In genomic region chr17:7572338-7572587, GRCh38 we compare ENCODE assay signal across 1 cellular context.
TF ChIP-seq lines count a peak whose summit lies in the region.

No MANE protein-coding gene starts in this region.

TF ChIP-seq in HepG2, 621 proteins besides CTCF, POLR2A, EP300 and RAD21 (continued from another document and continues in another):
- TF ChIP-seq, protein P1, sequence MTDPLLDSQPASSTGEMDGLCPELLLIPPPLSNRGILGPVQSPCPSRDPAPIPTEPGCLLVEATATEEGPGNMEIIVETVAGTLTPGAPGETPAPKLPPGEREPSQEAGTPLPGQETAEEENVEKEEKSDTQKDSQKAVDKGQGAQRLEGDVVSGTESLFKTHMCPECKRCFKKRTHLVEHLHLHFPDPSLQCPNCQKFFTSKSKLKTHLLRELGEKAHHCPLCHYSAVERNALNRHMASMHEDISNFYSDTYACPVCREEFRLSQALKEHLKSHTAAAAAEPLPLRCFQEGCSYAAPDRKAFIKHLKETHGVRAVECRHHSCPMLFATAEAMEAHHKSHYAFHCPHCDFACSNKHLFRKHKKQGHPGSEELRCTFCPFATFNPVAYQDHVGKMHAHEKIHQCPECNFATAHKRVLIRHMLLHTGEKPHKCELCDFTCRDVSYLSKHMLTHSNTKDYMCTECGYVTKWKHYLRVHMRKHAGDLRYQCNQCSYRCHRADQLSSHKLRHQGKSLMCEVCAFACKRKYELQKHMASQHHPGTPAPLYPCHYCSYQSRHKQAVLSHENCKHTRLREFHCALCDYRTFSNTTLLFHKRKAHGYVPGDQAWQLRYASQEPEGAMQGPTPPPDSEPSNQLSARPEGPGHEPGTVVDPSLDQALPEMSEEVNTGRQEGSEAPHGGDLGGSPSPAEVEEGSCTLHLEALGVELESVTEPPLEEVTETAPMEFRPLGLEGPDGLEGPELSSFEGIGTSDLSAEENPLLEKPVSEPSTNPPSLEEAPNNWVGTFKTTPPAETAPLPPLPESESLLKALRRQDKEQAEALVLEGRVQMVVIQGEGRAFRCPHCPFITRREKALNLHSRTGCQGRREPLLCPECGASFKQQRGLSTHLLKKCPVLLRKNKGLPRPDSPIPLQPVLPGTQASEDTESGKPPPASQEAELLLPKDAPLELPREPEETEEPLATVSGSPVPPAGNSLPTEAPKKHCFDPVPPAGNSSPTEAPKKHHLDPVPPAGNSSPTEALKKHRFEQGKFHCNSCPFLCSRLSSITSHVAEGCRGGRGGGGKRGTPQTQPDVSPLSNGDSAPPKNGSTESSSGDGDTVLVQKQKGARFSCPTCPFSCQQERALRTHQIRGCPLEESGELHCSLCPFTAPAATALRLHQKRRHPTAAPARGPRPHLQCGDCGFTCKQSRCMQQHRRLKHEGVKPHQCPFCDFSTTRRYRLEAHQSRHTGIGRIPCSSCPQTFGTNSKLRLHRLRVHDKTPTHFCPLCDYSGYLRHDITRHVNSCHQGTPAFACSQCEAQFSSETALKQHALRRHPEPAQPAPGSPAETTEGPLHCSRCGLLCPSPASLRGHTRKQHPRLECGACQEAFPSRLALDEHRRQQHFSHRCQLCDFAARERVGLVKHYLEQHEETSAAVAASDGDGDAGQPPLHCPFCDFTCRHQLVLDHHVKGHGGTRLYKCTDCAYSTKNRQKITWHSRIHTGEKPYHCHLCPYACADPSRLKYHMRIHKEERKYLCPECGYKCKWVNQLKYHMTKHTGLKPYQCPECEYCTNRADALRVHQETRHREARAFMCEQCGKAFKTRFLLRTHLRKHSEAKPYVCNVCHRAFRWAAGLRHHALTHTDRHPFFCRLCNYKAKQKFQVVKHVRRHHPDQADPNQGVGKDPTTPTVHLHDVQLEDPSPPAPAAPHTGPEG (CRISPR knock-in tag; IDR thresholded peaks at IDR 0.05): peak; percentile 20; the same call in 1 of the 2 replicates
- TF ChIP-seq TMF1 (CRISPR knock-in tag; IDR thresholded peaks at IDR 0.05; ENCODE audit: low read depth) (peak; percentile 40; the same call in 1 of the 2 replicates), HNRNPK (IDR thresholded peaks at IDR 0.05; ENCODE audit: low read depth, low read length, poor library complexity, severe bottlenecking) (no peak), NR2F2 (IDR thresholded peaks at IDR 0.05; ENCODE audit: borderline replicate concordance, low read depth) (no peak), YY1 (IDR thresholded peaks at IDR 0.05; ENCODE audit: insufficient read depth, insufficient replicate concordance, low read depth, low read length) (no peak), DNMT3B (CRISPR knock-in tag; conservative IDR thresholded peaks at IDR 0.05) (peak; percentile 88), KLF11 (CRISPR knock-in tag; IDR thresholded peaks at IDR 0.05) (peak; percentile 95), POGK (CRISPR knock-in tag; conservative IDR thresholded peaks at IDR 0.05) (no peak), ZBTB33 (CRISPR knock-in tag; IDR thresholded peaks at IDR 0.05) (no peak), ZNF777 (CRISPR knock-in tag; IDR thresholded peaks at IDR 0.05) (0 out of 2 replicates have a peak, but pooled peaks have one; percentile 17), ZSCAN30 (CRISPR knock-in tag; IDR thresholded peaks at IDR 0.05) (no peak), LBX2 (CRISPR knock-in tag; IDR thresholded peaks at IDR 0.05; ENCODE audit: borderline replicate concordance) (no peak), SMARCC2 (IDR thresholded peaks at IDR 0.05) (no peak), TSC22D2 (CRISPR knock-in tag; IDR thresholded peaks at IDR 0.05; ENCODE audit: borderline replicate concordance) (no peak; the same call in 1 of the 2 replicates), NKX3-1 (CRISPR knock-in tag; IDR thresholded peaks at IDR 0.05) (peak; percentile 81; the same call in 1 of the 2 replicates), ZNF468 (CRISPR knock-in tag; IDR thresholded peaks at IDR 0.05) (no peak), MED1 (CRISPR knock-in tag; IDR thresholded peaks at IDR 0.05) (peak; percentile 76), TBX3 (IDR thresholded peaks at IDR 0.05; ENCODE audit: borderline replicate concordance) (0 out of 2 replicates have a peak, but pooled peaks have one; percentile 56), HDAC6 (IDR thresholded peaks at IDR 0.05; ENCODE audit: low read depth, low read length) (no peak), NFE2L1 (CRISPR knock-in tag; IDR thresholded peaks at IDR 0.05; ENCODE audit: borderline replicate concordance) (no peak), RXRA (CRISPR knock-in tag; IDR thresholded peaks at IDR 0.05) (no peak), HMG20A (CRISPR knock-in tag; IDR thresholded peaks at IDR 0.05; ENCODE audit: borderline replicate concordance) (no peak), ZBTB44 (CRISPR knock-in tag; IDR thresholded peaks at IDR 0.05) (no peak), ZNF792 (CRISPR knock-in tag; IDR thresholded peaks at IDR 0.05) (no peak), ZNF800 (CRISPR knock-in tag; IDR thresholded peaks at IDR 0.05) (no peak), ATRX (CRISPR knock-in tag; IDR thresholded peaks at IDR 0.05; ENCODE audit: borderline replicate concordance) (no peak), NFE2L2 (IDR thresholded peaks at IDR 0.05; ENCODE audit: low read length) (no peak), HOXA7 (CRISPR knock-in tag; IDR thresholded peaks at IDR 0.05) (no peak), MAF1 (CRISPR knock-in tag; IDR thresholded peaks at IDR 0.05; ENCODE audit: borderline replicate concordance) (0 out of 2 replicates have a peak, but pooled peaks have one; percentile 26), HMG20B (CRISPR knock-in tag; conservative IDR thresholded peaks at IDR 0.05) (no peak), HHEX (CRISPR knock-in tag; IDR thresholded peaks at IDR 0.05) (no peak), NFYC (CRISPR knock-in tag; IDR thresholded peaks at IDR 0.05) (no peak), ZSCAN9 (CRISPR knock-in tag; IDR thresholded peaks at IDR 0.05; ENCODE audit: borderline replicate concordance) (peak; percentile 86)
- TF ChIP-seq, protein P2, sequence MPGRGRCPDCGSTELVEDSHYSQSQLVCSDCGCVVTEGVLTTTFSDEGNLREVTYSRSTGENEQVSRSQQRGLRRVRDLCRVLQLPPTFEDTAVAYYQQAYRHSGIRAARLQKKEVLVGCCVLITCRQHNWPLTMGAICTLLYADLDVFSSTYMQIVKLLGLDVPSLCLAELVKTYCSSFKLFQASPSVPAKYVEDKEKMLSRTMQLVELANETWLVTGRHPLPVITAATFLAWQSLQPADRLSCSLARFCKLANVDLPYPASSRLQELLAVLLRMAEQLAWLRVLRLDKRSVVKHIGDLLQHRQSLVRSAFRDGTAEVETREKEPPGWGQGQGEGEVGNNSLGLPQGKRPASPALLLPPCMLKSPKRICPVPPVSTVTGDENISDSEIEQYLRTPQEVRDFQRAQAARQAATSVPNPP (CRISPR knock-in tag; IDR thresholded peaks at IDR 0.05): 0 out of 2 replicates have a peak, but pooled peaks have one; percentile 24
- TF ChIP-seq, protein P3, sequence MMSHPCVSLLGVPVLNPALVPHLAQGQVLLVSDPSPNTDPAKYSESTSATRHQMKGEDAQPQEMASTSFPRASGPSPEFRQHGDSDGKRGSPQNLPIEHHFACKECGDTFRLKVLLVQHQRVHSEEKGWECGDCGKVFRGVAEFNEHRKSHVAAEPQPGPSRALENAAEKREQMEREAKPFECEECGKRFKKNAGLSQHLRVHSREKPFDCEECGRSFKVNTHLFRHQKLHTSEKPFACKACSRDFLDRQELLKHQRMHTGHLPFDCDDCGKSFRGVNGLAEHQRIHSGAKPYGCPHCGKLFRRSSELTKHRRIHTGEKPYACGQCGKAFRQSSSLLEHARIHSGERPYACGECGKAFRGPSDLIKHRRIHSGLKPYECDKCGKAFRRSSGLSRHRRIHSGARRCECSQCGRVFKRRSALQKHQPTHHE (CRISPR knock-in tag; IDR thresholded peaks at IDR 0.05; ENCODE audit: borderline replicate concordance): no peak
- TF ChIP-seq, protein P4, sequence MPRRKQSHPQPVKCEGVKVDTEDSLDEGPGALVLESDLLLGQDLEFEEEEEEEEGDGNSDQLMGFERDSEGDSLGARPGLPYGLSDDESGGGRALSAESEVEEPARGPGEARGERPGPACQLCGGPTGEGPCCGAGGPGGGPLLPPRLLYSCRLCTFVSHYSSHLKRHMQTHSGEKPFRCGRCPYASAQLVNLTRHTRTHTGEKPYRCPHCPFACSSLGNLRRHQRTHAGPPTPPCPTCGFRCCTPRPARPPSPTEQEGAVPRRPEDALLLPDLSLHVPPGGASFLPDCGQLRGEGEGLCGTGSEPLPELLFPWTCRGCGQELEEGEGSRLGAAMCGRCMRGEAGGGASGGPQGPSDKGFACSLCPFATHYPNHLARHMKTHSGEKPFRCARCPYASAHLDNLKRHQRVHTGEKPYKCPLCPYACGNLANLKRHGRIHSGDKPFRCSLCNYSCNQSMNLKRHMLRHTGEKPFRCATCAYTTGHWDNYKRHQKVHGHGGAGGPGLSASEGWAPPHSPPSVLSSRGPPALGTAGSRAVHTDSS (CRISPR knock-in tag; conservative IDR thresholded peaks at IDR 0.05): no peak
- TF ChIP-seq, protein P5, sequence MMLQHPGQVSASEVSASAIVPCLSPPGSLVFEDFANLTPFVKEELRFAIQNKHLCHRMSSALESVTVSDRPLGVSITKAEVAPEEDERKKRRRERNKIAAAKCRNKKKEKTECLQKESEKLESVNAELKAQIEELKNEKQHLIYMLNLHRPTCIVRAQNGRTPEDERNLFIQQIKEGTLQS (CRISPR knock-in tag; IDR thresholded peaks at IDR 0.05): no peak
- TF ChIP-seq, protein P6, sequence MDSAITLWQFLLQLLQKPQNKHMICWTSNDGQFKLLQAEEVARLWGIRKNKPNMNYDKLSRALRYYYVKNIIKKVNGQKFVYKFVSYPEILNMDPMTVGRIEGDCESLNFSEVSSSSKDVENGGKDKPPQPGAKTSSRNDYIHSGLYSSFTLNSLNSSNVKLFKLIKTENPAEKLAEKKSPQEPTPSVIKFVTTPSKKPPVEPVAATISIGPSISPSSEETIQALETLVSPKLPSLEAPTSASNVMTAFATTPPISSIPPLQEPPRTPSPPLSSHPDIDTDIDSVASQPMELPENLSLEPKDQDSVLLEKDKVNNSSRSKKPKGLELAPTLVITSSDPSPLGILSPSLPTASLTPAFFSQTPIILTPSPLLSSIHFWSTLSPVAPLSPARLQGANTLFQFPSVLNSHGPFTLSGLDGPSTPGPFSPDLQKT (CRISPR knock-in tag; IDR thresholded peaks at IDR 0.05; ENCODE audit: borderline replicate concordance): no peak; the same call in 1 of the 2 replicates
- TF ChIP-seq, protein P7, sequence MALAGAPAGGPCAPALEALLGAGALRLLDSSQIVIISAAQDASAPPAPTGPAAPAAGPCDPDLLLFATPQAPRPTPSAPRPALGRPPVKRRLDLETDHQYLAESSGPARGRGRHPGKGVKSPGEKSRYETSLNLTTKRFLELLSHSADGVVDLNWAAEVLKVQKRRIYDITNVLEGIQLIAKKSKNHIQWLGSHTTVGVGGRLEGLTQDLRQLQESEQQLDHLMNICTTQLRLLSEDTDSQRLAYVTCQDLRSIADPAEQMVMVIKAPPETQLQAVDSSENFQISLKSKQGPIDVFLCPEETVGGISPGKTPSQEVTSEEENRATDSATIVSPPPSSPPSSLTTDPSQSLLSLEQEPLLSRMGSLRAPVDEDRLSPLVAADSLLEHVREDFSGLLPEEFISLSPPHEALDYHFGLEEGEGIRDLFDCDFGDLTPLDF (CRISPR knock-in tag; IDR thresholded peaks at IDR 0.05): no peak
